16 cellular contexts compared by ENCODE assay signal in the genomic region with DNA sequence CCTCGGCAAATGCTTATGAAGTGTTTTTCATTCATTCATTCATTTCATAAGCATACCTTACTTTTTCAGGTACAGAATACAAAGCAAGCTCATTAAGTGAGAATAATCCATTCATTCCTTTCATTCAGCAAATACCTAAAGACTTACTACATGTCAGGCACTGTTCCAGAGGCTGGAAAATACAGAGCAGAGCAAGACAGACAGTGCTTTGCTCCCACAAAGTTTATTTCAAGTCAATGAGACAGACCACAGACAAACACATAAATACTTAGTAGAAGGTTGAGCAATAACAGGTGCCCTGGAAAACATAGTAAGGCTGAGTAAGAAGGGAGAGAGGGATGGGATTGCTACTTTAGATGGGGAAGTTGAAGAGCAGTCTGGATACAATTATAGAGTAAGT.
DNase-seq lines count a peak whose midpoint lies in the region; ATAC-seq, FAIRE-seq and TF ChIP-seq lines count a peak whose summit lies in the region.
"Had no signal": no experiment of that assay in that cellular context is flagged by ENCODE, and none has a peak within 500 bp of the region (broad histone marks: within the 10 kb centered on the region; RNA-seq: fewer than 3 reads in every experiment).

No MANE protein-coding gene starts in this region.

- no peak overlapping the region for H3K27ac ChIP-seq in MM.1S (ENCODE audit: low read length)
- no peak overlapping the region for H3K27ac ChIP-seq in ascending aorta

- H3K9ac ChIP-seq in MM.1S (ENCODE audit: low read length): no peak overlapping the region

- H3F3A ChIP-seq in MM.1S (ENCODE audit: insufficient read depth, low read length): no peaks in the 10 kb centered on the region

- H3K4me1 ChIP-seq in MM.1S (ENCODE audit: low read length) (no peaks in the 10 kb centered on the region), ascending aorta (no peaks in the 10 kb centered on the region)

- no peaks in the 10 kb centered on the region for H4K20me1 ChIP-seq in MM.1S (ENCODE audit: insufficient read depth, low read length)

- no peaks in the 10 kb centered on the region for H3K79me2 ChIP-seq in MM.1S (ENCODE audit: low read length)

- H3K36me3 ChIP-seq in MM.1S (replicated peaks; ENCODE audit: insufficient read depth, low read length) (no peaks in the 10 kb centered on the region), ascending aorta (no peaks in the 10 kb centered on the region)

- no peaks in the 10 kb centered on the region for H3K9me2 ChIP-seq in MM.1S (replicated peaks; ENCODE audit: insufficient read depth, low read length)

- H3K27me3 ChIP-seq in MM.1S (replicated peaks; ENCODE audit: insufficient read depth, low read length) (no peaks in the 10 kb centered on the region), ascending aorta (no peaks in the 10 kb centered on the region)

- ATAC-seq in sciatic nerve: no peak

- no peak overlapping the region for H3K4me2 ChIP-seq in MM.1S (ENCODE audit: low read depth, low read length)

- H3K9me3 ChIP-seq in MM.1S (replicated peaks; ENCODE audit: insufficient read depth, low read length): no peaks in the 10 kb centered on the region
- H3K9me3 ChIP-seq in ascending aorta: no peaks in the 10 kb centered on the region

- H2AFZ ChIP-seq in MM.1S (ENCODE audit: low read length): no peak overlapping the region

- H3K4me3 ChIP-seq in HFF-Myc (replicated peaks; ENCODE audit: low read depth, low read length) (no peak overlapping the region), foreskin fibroblast (ENCODE audit: low read depth in 1 of 2, low read length in 2 of 2) (no peak overlapping the region), MM.1S (ENCODE audit: low read length) (no peak overlapping the region), ascending aorta (no peak overlapping the region)

- TF ChIP-seq CTCF in HFF-Myc (IDR thresholded peaks at IDR 0.05; ENCODE audit: low read depth, low read length, missing control alignments): no peak
- no peak for TF ChIP-seq CTCF in foreskin fibroblast (IDR thresholded peaks at IDR 0.05; ENCODE audit: low read depth, low read length)
- no peak for TF ChIP-seq CTCF in MM.1S (IDR thresholded peaks at IDR 0.05; ENCODE audit: low read length)
- TF ChIP-seq CTCF in ascending aorta (IDR thresholded peaks at IDR 0.05): no peak

- DNase-seq in HFF-Myc (ENCODE audit: extremely low read depth, low read depth): peak; percentile 59
- peak; percentile 80 for DNase-seq in astrocyte of the hippocampus (ENCODE audit: low read depth, low spot score)
- peak; percentile 88 to 90 for DNase-seq in foreskin fibroblast
- DNase-seq in urothelium cell line (ENCODE audit: low spot score): peak; percentile 60
- DNase-seq in MM.1S: no peak
- DNase-seq in ascending aorta (ENCODE audit: low spot score in 2 of 2): no peak
- no peak for DNase-seq in COLO668 (lab: John Stamatoyannopoulos, UW; ENCODE audit: unreplicated experiment)
- no peak for DNase-seq in sciatic nerve (ENCODE audit: low spot score)
- DNase-seq: activated CD8-positive, alpha-beta memory T cell treated with anti-CD3 and anti-CD28 coated beads for 24 hours; activated effector memory CD4-positive, alpha-beta T cell treated with anti-CD3 and anti-CD28 coated beads, Interleukin-2, amount 50 U/mL, for 16 hours; anterior cingulate cortex; GDM1; Kasumi-1; NCI-H187; NCI-H526; stimulated activated CD4-positive, alpha-beta T cell treated with anti-CD3 and anti-CD28 coated beads, Interleukin-15, amount 100 ng/mL, for 24 hours had no signal

- intact Hi-C loops in ascending aorta (cut with DNase I): no loop called here
- intact Hi-C loops in sciatic nerve (cut with DNase I): no loop called here

- FAIRE-seq in urothelium cell line (lab: Jason Lieb, UNC): peak; percentile 48

Comparison
In these comparisons a context has a peak if more than half of its experiments do, and no peak if none do; other contexts are left out.
1. DNase-seq: peak in HFF-Myc (single experiment), astrocyte of the hippocampus (single experiment), foreskin fibroblast (2 of 2) and urothelium cell line (single experiment); none in MM.1S (single experiment), ascending aorta (0 of 2), COLO668 (single experiment) and sciatic nerve (single experiment).